8 cellular contexts compared by ENCODE assay signal in genomic region chr5:138274189-138274853, GRCh38. TPM values are rescaled to one million over a fixed set of nuclear protein-coding genes. Genes with fewer than 3 reads are reported as not detected.
DNase-seq lines count a peak whose midpoint lies in the region; ATAC-seq lines count a peak whose summit lies in the region.

GFRA3 (minus strand) TSS chr5:138274621; CDS start chr5:138274424, 197 bp downstream.

- 2% methylated on average over 62 of the region's 62 CpGs for WGBS in HUES64
- WGBS in mesodermal cell (ENCODE audit: insufficient coverage in 2 of 2), 2 experiments: 1 to 2% methylated on average over 22 to 43 of the region's 62 CpGs

- DNase-seq in AG20443 (ENCODE audit: low spot score) (peak; percentile 41), NCI-H2029 treated with DMSO at 0.1 percent for 48 hours (lab: John Stamatoyannopoulos, UW) (no peak)
- DNase-seq in central memory CD8-positive, alpha-beta T cell (ENCODE audit: low spot score in 2 of 2): no peak

- no peak within 1 kb of the TSS for H3K27ac Mint-ChIP-seq in central memory CD8-positive, alpha-beta T cell (ENCODE audit: low read depth)

- no peaks in the 10 kb centered on the region for H3K36me3 Mint-ChIP-seq in central memory CD8-positive, alpha-beta T cell (ENCODE audit: insufficient read depth)

- no peaks in the 10 kb centered on the region for H3K9me3 Mint-ChIP-seq in central memory CD8-positive, alpha-beta T cell

- H3K27ac ChIP-seq in HUES64 (ENCODE audit: low read depth, low read length) (no peak within 1 kb of the TSS), mesodermal cell (ENCODE audit: low read depth, low read length, severe bottlenecking) (no peak within 1 kb of the TSS)

- peaks cover 6% of the 10 kb centered on the region for H3K4me1 Mint-ChIP-seq in central memory CD8-positive, alpha-beta T cell

- H3K9me3 ChIP-seq in HUES64 (ENCODE audit: insufficient read depth, low read depth, low read length) (no peaks in the 10 kb centered on the region), mesodermal cell (ENCODE audit: control insufficient read depth, low read length) (no peaks in the 10 kb centered on the region)

- ATAC-seq in central memory CD8-positive, alpha-beta T cell (replicated peaks; ENCODE audit: extremely low read depth, poor library complexity, severe bottlenecking): peak; percentile 32
- ATAC-seq in GM21619 (IDR thresholded peaks at IDR 0.05; ENCODE audit: unreplicated experiment): no peak
- ATAC-seq in GM18502 (IDR thresholded peaks at IDR 0.05; ENCODE audit: poor library complexity, unreplicated experiment): no peak
- no peak for ATAC-seq in GM21529 (IDR thresholded peaks at IDR 0.05; ENCODE audit: unreplicated experiment)

- no peaks in the 10 kb centered on the region for H3K36me3 ChIP-seq in HUES64 (ENCODE audit: insufficient read depth, low read length)
- no peaks in the 10 kb centered on the region for H3K36me3 ChIP-seq in mesodermal cell (ENCODE audit: control insufficient read depth, insufficient read depth, low read length)

- H3K4me3 Mint-ChIP-seq in central memory CD8-positive, alpha-beta T cell: peak within 1 kb of the TSS; percentile 44

- H3K4me1 ChIP-seq in HUES64 (ENCODE audit: insufficient read depth, low read length) (peaks cover 6% of the 10 kb centered on the region), mesodermal cell (ENCODE audit: control insufficient read depth, insufficient read depth, low read length, poor library complexity, severe bottlenecking) (no peaks in the 10 kb centered on the region)

- H3K27me3 Mint-ChIP-seq in central memory CD8-positive, alpha-beta T cell: peaks cover 31% of the 10 kb centered on the region

- peak within 1 kb of the TSS; percentile 24; the same call in 1 of the 2 replicates for H3K9ac ChIP-seq in HUES64 (ENCODE audit: low read depth, low read length)

- H3K27me3 ChIP-seq in HUES64 (ENCODE audit: insufficient read depth, low read length): peaks cover 42% of the 10 kb centered on the region

- H3K4me3 ChIP-seq in HUES64 (ENCODE audit: low read length) (peak within 1 kb of the TSS; percentile 59), mesodermal cell (ENCODE audit: extremely low read depth, insufficient read depth, low read length, poor library complexity, severe bottlenecking) (peak within 1 kb of the TSS; percentile 32)

RNA-seq across cellular contexts. Expression of gene GFRA3, which starts in this region (rescaled TPM):
- 0.80 TPM for polyA plus RNA-seq in HUES64 (2013, experiment 1 of 2)
- polyA plus RNA-seq in HUES64 (2013, experiment 2 of 2): 0.70 TPM
- 4.2 TPM for polyA plus RNA-seq in mesodermal cell (2013, experiment 1 of 2)
- polyA plus RNA-seq in mesodermal cell (2013, experiment 2 of 2): 2.3 TPM
